ENCODE assay signal across 11 cellular contexts in genomic region chr1:223730471-223730870, GRCh38. TPM values are rescaled to one million over a fixed set of nuclear protein-coding genes. Genes with fewer than 3 reads are reported as not detected.
DNase-seq lines count a peak whose midpoint lies in the region; ATAC-seq, FAIRE-seq and TF ChIP-seq lines count a peak whose summit lies in the region.
"Had no signal": no experiment of that assay in that cellular context is flagged by ENCODE, and none has a peak within 500 bp of the region (broad histone marks: within the 10 kb centered on the region; RNA-seq: fewer than 3 reads in every experiment).

No MANE protein-coding gene starts in this region.

- peaks cover 36% of the 10 kb centered on the region for H3K4me1 ChIP-seq in CD4-positive, CD25-positive, alpha-beta regulatory T cell (ENCODE audit: control insufficient read depth, insufficient read depth, low read length, poor library complexity, severe bottlenecking)
- H3K4me1 ChIP-seq in SJSA1 (replicated peaks), result peaks cover 56% of the 10 kb centered on the region
- H3K4me1 ChIP-seq in esophagus muscularis mucosa, result peaks cover 74 to 96% (median 78%) of the 10 kb centered on the region in 4 donors
- H3K4me1 ChIP-seq in pancreas, result peaks cover 5 to 26% (median 13%) of the 10 kb centered on the region in 3 donors

- H3K36me3 Mint-ChIP-seq in CD4-positive, CD25-positive, alpha-beta regulatory T cell, result peaks cover 45% of the 10 kb centered on the region

- peak overlapping the region; percentile 38 for H3K27ac ChIP-seq in CD4-positive, CD25-positive, alpha-beta regulatory T cell (ENCODE audit: insufficient read depth, low read length, poor library complexity, severe bottlenecking)
- H3K27ac ChIP-seq in SJSA1, result peak overlapping the region; percentile 17
- H3K27ac ChIP-seq in esophagus muscularis mucosa (replicated peaks in 1 of 4), result peak overlapping the region; percentile 64 to 72 (median 71)
- peak overlapping the region in 3 of 4 donors; percentile 4 to 69 (median 34) for H3K27ac ChIP-seq in pancreas

- no peak for TF ChIP-seq POLR2A in esophagus muscularis mucosa (IDR thresholded peaks at IDR 0.05; ENCODE audit: low read depth)
- no peak for TF ChIP-seq POLR2A in lower leg skin (IDR thresholded peaks at IDR 0.05)

- DNase-seq in CD4-positive, CD25-positive, alpha-beta regulatory T cell, result no peak
- DNase-seq in SJSA1 (ENCODE audit: low read depth in 1 of 2, low spot score in 2 of 2) (no peak), esophagus muscularis mucosa (ENCODE audit: extremely low spot score) (no peak), pancreas (no peak), lower leg skin (ENCODE audit: low spot score in 2 of 2) (no peak)
- no peak for DNase-seq in activated effector memory CD4-positive, alpha-beta T cell treated with Interleukin-2 at 50 U/mL for 16 hours
- DNase-seq: activated CD8-positive, alpha-beta memory T cell treated with anti-CD3 and anti-CD28 coated beads for 24 hours; COR-L47; naive B cell had no signal

- peaks cover 13 to 81% (median 58%) of the 10 kb centered on the region in 4 donors for H3K4me1 Mint-ChIP-seq in CD4-positive, CD25-positive, alpha-beta regulatory T cell

- no peak for ATAC-seq in CD4-positive, CD25-positive, alpha-beta regulatory T cell (ENCODE audit: low read depth in 2 of 2)
- no peak for ATAC-seq in pancreas
- ATAC-seq in GM19467 (IDR thresholded peaks at IDR 0.05; ENCODE audit: unreplicated experiment), result no peak
- ATAC-seq in HG02571 (IDR thresholded peaks at IDR 0.05; ENCODE audit: unreplicated experiment), result no peak

- no peak for TF ChIP-seq EP300 in esophagus muscularis mucosa (IDR thresholded peaks at IDR 0.05)

- peak overlapping the region in 1 of 4 donors; percentile 53 for H3K4me3 Mint-ChIP-seq in CD4-positive, CD25-positive, alpha-beta regulatory T cell

- H3K9me3 Mint-ChIP-seq in CD4-positive, CD25-positive, alpha-beta regulatory T cell, result no peaks in the 10 kb centered on the region
- H3K9me3 Mint-ChIP-seq: naive B cell had no signal

- no peaks in the 10 kb centered on the region for H3K27me3 ChIP-seq in CD4-positive, CD25-positive, alpha-beta regulatory T cell (ENCODE audit: control insufficient read depth, insufficient read depth, low read length)
- H3K27me3 ChIP-seq in SJSA1 (replicated peaks) (no peaks in the 10 kb centered on the region), esophagus muscularis mucosa (no peaks in the 10 kb centered on the region), pancreas (no peaks in the 10 kb centered on the region)

- no peak overlapping the region for H3K4me3 ChIP-seq in CD4-positive, CD25-positive, alpha-beta regulatory T cell (ENCODE audit: low read depth, low read length)
- H3K4me3 ChIP-seq in SJSA1 (no peak overlapping the region), esophagus muscularis mucosa (no peak overlapping the region), pancreas (no peak overlapping the region), lower leg skin (ENCODE audit: low read depth, poor library complexity, severe bottlenecking) (no peak overlapping the region)

- H3K9me3 ChIP-seq in CD4-positive, CD25-positive, alpha-beta regulatory T cell (ENCODE audit: control insufficient read depth in 2 of 2, low read length in 2 of 2), result no peaks in the 10 kb centered on the region
- H3K9me3 ChIP-seq in SJSA1 (replicated peaks) (no peaks in the 10 kb centered on the region), esophagus muscularis mucosa (no peaks in the 10 kb centered on the region), pancreas (no peaks in the 10 kb centered on the region)

- TF ChIP-seq CTCF in esophagus muscularis mucosa (IDR thresholded peaks at IDR 0.05), result no peak
- TF ChIP-seq CTCF in pancreas (IDR thresholded peaks at IDR 0.05), result no peak
- TF ChIP-seq CTCF in lower leg skin (IDR thresholded peaks at IDR 0.05), result no peak

- intact Hi-C loops in esophagus muscularis mucosa (cut with DNase I) (no loop called here), pancreas (cut with DNase I) (no loop called here), lower leg skin (cut with DNase I; ENCODE audit: low total_unique reads) (no loop called here)

- no peak for FAIRE-seq in pancreas (lab: Jason Lieb, UNC)

- peak overlapping the region; percentile 49 to 88 (median 87) for H3K27ac Mint-ChIP-seq in CD4-positive, CD25-positive, alpha-beta regulatory T cell

- no peaks in the 10 kb centered on the region for H3K27me3 Mint-ChIP-seq in CD4-positive, CD25-positive, alpha-beta regulatory T cell
- H3K27me3 Mint-ChIP-seq: naive B cell had no signal

- H3K36me3 ChIP-seq in CD4-positive, CD25-positive, alpha-beta regulatory T cell (ENCODE audit: control insufficient read depth, insufficient read depth, low read length), result peaks cover 27% of the 10 kb centered on the region
- H3K36me3 ChIP-seq in SJSA1 (peaks cover 74% of the 10 kb centered on the region), esophagus muscularis mucosa (peaks cover 0 to 12% (median 7%) of the 10 kb centered on the region in 4 donors), pancreas (no peaks in the 10 kb centered on the region)

- WGBS in esophagus muscularis mucosa, result 53% methylated on average over 3 of the region's 3 CpGs
- 49 to 50% methylated on average over 3 of the region's 3 CpGs for WGBS in pancreas, 2 donors
- 44 to 47% methylated on average over 3 of the region's 3 CpGs for WGBS in lower leg skin, 2 donors

RNA-seq across cellular contexts. Expression of gene CAPN2, which starts 18.1 kb away (rescaled TPM):
- total RNA-seq in CD4-positive, CD25-positive, alpha-beta regulatory T cell, result 278 TPM
- 100 to 1,000 TPM; 132 to 191 (median 150) TPM for polyA plus RNA-seq in CD4-positive, CD25-positive, alpha-beta regulatory T cell
- 143 and 155 TPM in 2 replicates for total RNA-seq in SJSA1 (2014; rRNA removed; shearing (Covaris generic))
- 100 to 1,000 TPM in 3 of 4 donors, 10 to 100 TPM in 1; 91.9 to 231 (median 161) TPM for total RNA-seq in esophagus muscularis mucosa
- total RNA-seq in pancreas, result 10 to 100 TPM; 48.2 to 90.0 (median 54.6) TPM
- polyA plus RNA-seq in pancreas, result 10 to 100 TPM; 55.8 to 59.0 TPM
- 10 to 100 TPM; 33.7 to 73.3 (median 47.2) TPM for total RNA-seq in lower leg skin

Comparison
In these comparisons a context has a peak if more than half of its experiments do, and no peak if none do; other contexts are left out.
1. H3K27ac ChIP-seq: peak in every context shown above with its lines; median percentile 71 in esophagus muscularis mucosa; 38 in CD4-positive, CD25-positive, alpha-beta regulatory T cell; 34 in pancreas; 17 in SJSA1.